In the genomic region with DNA sequence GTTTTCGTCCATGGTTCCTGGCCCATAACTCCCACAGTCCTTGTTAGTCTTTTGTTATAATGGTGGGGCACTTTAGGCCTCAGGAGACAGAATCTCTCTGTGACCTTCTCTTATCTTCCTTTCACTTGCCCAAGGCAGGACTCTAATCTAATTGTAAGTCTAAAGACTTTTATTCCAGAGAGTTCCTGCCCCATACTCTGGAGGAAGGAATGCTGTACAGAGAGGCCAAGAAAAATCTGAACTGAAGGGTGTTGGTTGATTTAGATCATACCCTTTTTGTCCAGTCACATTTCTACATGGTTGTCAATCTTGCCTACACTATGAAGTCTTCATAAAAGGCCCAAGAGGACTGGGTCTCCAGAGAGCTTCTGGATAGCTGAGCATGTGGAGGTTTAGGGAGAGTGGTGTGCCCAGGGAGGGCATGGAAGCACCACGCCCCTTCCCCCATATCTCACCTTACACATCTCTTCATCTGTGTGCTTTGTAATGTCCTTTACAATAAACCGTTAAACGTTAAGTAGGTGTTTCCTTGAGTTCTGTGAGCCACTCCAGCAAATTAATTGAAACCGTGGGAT, we compare ENCODE assay signal across 15 cellular contexts.
DNase-seq lines count a peak whose midpoint lies in the region; ATAC-seq, FAIRE-seq and TF ChIP-seq lines count a peak whose summit lies in the region.
"Had no signal": no experiment of that assay in that cellular context is flagged by ENCODE, and none has a peak within 500 bp of the region (broad histone marks: within the 10 kb centered on the region; RNA-seq: fewer than 3 reads in every experiment).

No MANE protein-coding gene starts in this region.

- no peak overlapping the region for H2AFZ ChIP-seq in HepG2 (ENCODE audit: low read length)

- H3K4me1 ChIP-seq in cardiac muscle cell (ENCODE audit: low read depth) (peaks cover 43% of the 10 kb centered on the region), tibial artery (peaks cover 0 to 94% (median 52%) of the 10 kb centered on the region in 4 donors), HepG2 (ENCODE audit: insufficient read depth, low read length) (peaks cover 37% of the 10 kb centered on the region)

- in situ Hi-C loops in HepG2 (cut with HindIII; ENCODE audit: extremely low pct_ligation_motif_present, low pct_unique_long_range_greater_than_20kb) = no loop called here

- TF ChIP-seq RAD21 in HepG2 (CRISPR knock-in tag; IDR thresholded peaks at IDR 0.05) = no peak

- FAIRE-seq in HepG2 (lab: Jason Lieb, UNC) = no peak
- FAIRE-seq: HTR-8/SVneo had no signal

- H3K4me2 ChIP-seq in HepG2 (ENCODE audit: low read depth, low read length) = no peak overlapping the region

- DNase-seq in cardiac muscle cell (ENCODE audit: low read depth in 1 of 2, low spot score in 1 of 2) (no peak), left ventricle myocardium superior (no peak), memory B cell (ENCODE audit: low spot score in 2 of 2) (no peak), tibial artery (no peak), putamen (ENCODE audit: low spot score) (no peak), foreskin melanocyte (no peak), HepG2 (ENCODE audit: low spot score) (no peak)
- DNase-seq: effector memory CD4-positive, alpha-beta T cell; glutamatergic neuron; NCI-H1417 treated with DMSO at 0.1 percent for 48 hours; NCI-H774; right lobe of liver had no signal

- ATAC-seq in left ventricle myocardium superior (no peak), memory B cell (ENCODE audit: low read depth) (no peak), HepG2 (no peak)
- ATAC-seq: right lobe of liver, SK-N-SH treated with all-trans-retinoic acid at 6 μM for 48 hours had no signal

- no peaks in the 10 kb centered on the region for H3K36me3 Mint-ChIP-seq in memory B cell

- no peak for TF ChIP-seq EP300 in HepG2 (IDR thresholded peaks at IDR 0.05; ENCODE audit: low read depth in 2 of 2, low read length in 2 of 2)
- no peak for TF ChIP-seq EP300 in HepG2 (CRISPR knock-in tag; IDR thresholded peaks at IDR 0.05; ENCODE audit: borderline replicate concordance)

- H3K9me3 ChIP-seq in cardiac muscle cell (ENCODE audit: low read depth) (no peaks in the 10 kb centered on the region), tibial artery (no peaks in the 10 kb centered on the region), HepG2 (ENCODE audit: low read length) (no peaks in the 10 kb centered on the region)
- H3K9me3 ChIP-seq: right lobe of liver had no signal

- H3K4me1 Mint-ChIP-seq in memory B cell = peaks cover 39% of the 10 kb centered on the region

- 97% methylated on average over 5 of the region's 5 CpGs for WGBS in HepG2 (ENCODE audit: low lambda C conversion rate)

- H3K4me3 ChIP-seq in cardiac muscle cell (no peak overlapping the region), tibial artery (no peak overlapping the region), HepG2 (replicated peaks in 1 of 3; ENCODE audit: insufficient read depth in 1 of 3, low read depth in 2 of 3, low read length in 3 of 3) (no peak overlapping the region)
- H3K4me3 ChIP-seq: right lobe of liver had no signal

- no peaks in the 10 kb centered on the region for H3K27me3 Mint-ChIP-seq in memory B cell

- H3K36me3 ChIP-seq in cardiac muscle cell (no peaks in the 10 kb centered on the region), tibial artery (no peaks in the 10 kb centered on the region), HepG2 (replicated peaks in 1 of 2; ENCODE audit: control insufficient read depth in 1 of 2, insufficient read depth in 2 of 2, low read length in 2 of 2) (no peaks in the 10 kb centered on the region)
- H3K36me3 ChIP-seq: right lobe of liver had no signal

- peaks cover 86% of the 10 kb centered on the region for H3K79me2 ChIP-seq in HepG2 (ENCODE audit: insufficient read depth, low read length)

- H3K27me3 ChIP-seq in cardiac muscle cell (no peaks in the 10 kb centered on the region), tibial artery (no peaks in the 10 kb centered on the region), HepG2 (ENCODE audit: control insufficient read depth in 1 of 2, insufficient read depth in 2 of 2, low read length in 2 of 2) (no peaks in the 10 kb centered on the region)
- H3K27me3 ChIP-seq: right lobe of liver had no signal

- H4K20me1 ChIP-seq in HepG2 (ENCODE audit: insufficient read depth, low read length) = peaks cover 30% of the 10 kb centered on the region

- no TSS peak for BruUV-seq in HepG2 (replicated peaks; lab: Mats Ljungman, UMichigan)

- peak overlapping the region; percentile 82 for H3K27ac Mint-ChIP-seq in memory B cell

- intact Hi-C loops in left ventricle myocardium superior (cut with micrococcal nuclease) (no loop called here), tibial artery (cut with DNase I; ENCODE audit: low total_unique reads) (no loop called here), HepG2 (cut with micrococcal nuclease; ENCODE audit: unreplicated experiment) (no loop called here)

- peak overlapping the region; percentile 60 for H3K4me3 Mint-ChIP-seq in memory B cell

- CTCF ChIA-PET in HepG2 (lab: Yijun Ruan, JAX; ENCODE audit: low intra/inter-chr PET ratio, low total read pairs) = no interaction called here

- peak overlapping the region; percentile 73 for H3K27ac ChIP-seq in cardiac muscle cell
- 0 out of 2 replicates have a peak overlapping the region, but pooled peaks have one; percentile 38 for H3K27ac ChIP-seq in VCaP
- H3K27ac ChIP-seq in tibial artery = peak overlapping the region; percentile 49 to 52
- H3K27ac ChIP-seq in HepG2 (ENCODE audit: extremely low read length, insufficient read depth, low read length) = no peak overlapping the region
- H3K27ac ChIP-seq: right lobe of liver had no signal

- peaks cover 2% of the 10 kb centered on the region for H3K9me3 Mint-ChIP-seq in memory B cell

- TF ChIP-seq CTCF in cardiac muscle cell (IDR thresholded peaks at IDR 0.05; ENCODE audit: low read depth, low read length) (no peak), VCaP (conservative IDR thresholded peaks at IDR 0.05) (no peak), tibial artery (IDR thresholded peaks at IDR 0.05) (no peak), HepG2 (CRISPR knock-in tag; IDR thresholded peaks at IDR 0.05) (no peak)

- TF ChIP-seq POLR2A in HepG2 (IDR thresholded peaks at IDR 0.05; ENCODE audit: insufficient read depth in 1 of 2, low read depth in 2 of 2, low read length in 2 of 2) = no peak

- POLR2A ChIA-PET in HepG2 (lab: Yijun Ruan, JAX) = no interaction called here

- no peak overlapping the region for H3K9ac ChIP-seq in HepG2 (ENCODE audit: insufficient read depth, low read depth, low read length)

TF ChIP-seq in HepG2, 621 proteins besides CTCF, POLR2A, EP300 and RAD21:
- TF ChIP-seq FOSL2 (CRISPR knock-in tag; IDR thresholded peaks at IDR 0.05) = no peak
- TF ChIP-seq ZNF260 (CRISPR knock-in tag; IDR thresholded peaks at IDR 0.05; ENCODE audit: borderline replicate concordance, low read depth) = no peak
- no peak for TF ChIP-seq RBFOX2 (IDR thresholded peaks at IDR 0.05; ENCODE audit: low read depth, low read length)
- TF ChIP-seq ZNF124 (CRISPR knock-in tag; IDR thresholded peaks at IDR 0.05) = no peak
- TF ChIP-seq ZNF574 (CRISPR knock-in tag; IDR thresholded peaks at IDR 0.05) = no peak
- no peak for TF ChIP-seq ARNT2 (CRISPR knock-in tag; IDR thresholded peaks at IDR 0.05; ENCODE audit: low read depth)
- no peak for TF ChIP-seq NR3C1 (CRISPR knock-in tag; IDR thresholded peaks at IDR 0.05)
- TF ChIP-seq ZNF296 (CRISPR knock-in tag; conservative IDR thresholded peaks at IDR 0.05) = no peak
- no peak for TF ChIP-seq HMG20A (CRISPR knock-in tag; IDR thresholded peaks at IDR 0.05; ENCODE audit: borderline replicate concordance)
- TF ChIP-seq ZNF83 (CRISPR knock-in tag; IDR thresholded peaks at IDR 0.05; ENCODE audit: borderline replicate concordance) = no peak
- TF ChIP-seq MBNL3 (CRISPR knock-in tag; conservative IDR thresholded peaks at IDR 0.05) = no peak
- no peak for TF ChIP-seq ZNF558 (CRISPR knock-in tag; IDR thresholded peaks at IDR 0.05; ENCODE audit: borderline replicate concordance)
- TF ChIP-seq RXRB (CRISPR knock-in tag; IDR thresholded peaks at IDR 0.05; ENCODE audit: borderline replicate concordance) = no peak
